1 cellular context compared by ENCODE assay signal in the genomic region with DNA sequence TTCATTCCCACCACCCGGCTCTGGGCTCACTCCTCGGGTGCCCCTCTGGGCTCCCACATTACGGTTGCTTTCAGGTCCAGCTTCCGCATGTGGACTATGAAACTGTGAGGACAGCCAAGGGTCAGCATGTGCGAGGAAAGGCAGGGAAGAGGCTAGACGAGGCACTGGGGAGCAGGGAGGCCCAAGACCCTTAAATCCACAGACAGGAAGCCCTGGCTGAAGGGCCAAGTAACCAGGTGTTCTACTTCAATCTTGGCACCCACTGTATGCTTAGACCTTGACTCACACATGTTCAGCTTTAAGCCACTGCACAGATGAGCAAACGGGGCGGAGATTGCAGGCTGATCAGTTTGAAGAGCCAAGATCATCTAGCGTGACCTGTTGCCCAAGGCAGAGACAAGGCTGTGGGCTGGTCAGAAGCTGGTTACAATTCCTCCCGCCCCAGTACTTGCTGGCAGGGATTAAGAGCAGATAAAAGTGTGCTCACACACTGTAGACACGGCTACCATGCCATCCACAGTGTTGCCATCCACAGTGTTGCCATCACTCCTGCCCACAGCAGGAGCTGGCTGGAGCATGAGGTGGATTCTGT.
TF ChIP-seq lines count a peak whose summit lies in the region.

A gene (plus strand): TSS at position 393 of the 592 bp plus-strand sequence. CDS start 184 bp downstream, at position 577.

TF ChIP-seq in HepG2, 621 proteins besides CTCF, POLR2A, EP300 and RAD21 (continued from another document):
- TF ChIP-seq, protein P1, sequence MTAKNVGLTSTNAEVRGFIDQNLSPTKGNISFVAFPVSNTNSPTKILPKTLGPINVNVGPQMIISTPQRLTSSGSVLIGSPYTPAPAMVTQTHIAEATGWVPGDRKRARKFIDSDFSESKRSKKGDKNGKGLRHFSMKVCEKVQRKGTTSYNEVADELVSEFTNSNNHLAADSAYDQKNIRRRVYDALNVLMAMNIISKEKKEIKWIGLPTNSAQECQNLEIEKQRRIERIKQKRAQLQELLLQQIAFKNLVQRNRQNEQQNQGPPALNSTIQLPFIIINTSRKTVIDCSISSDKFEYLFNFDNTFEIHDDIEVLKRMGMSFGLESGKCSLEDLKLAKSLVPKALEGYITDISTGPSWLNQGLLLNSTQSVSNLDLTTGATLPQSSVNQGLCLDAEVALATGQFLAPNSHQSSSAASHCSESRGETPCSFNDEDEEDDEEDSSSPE (CRISPR knock-in tag; IDR thresholded peaks at IDR 0.05) = peak; percentile 61; the same call in 1 of the 2 replicates
- TF ChIP-seq SIX4 (CRISPR knock-in tag; IDR thresholded peaks at IDR 0.05) = no peak
- TF ChIP-seq TAF1 (CRISPR knock-in tag; IDR thresholded peaks at IDR 0.05) = no peak
- peak; percentile 55; the same call in 1 of the 2 replicates for TF ChIP-seq ZNF605 (CRISPR knock-in tag; IDR thresholded peaks at IDR 0.05)
- peak; percentile 46; the same call in 1 of the 2 replicates for TF ChIP-seq GATAD2A (CRISPR knock-in tag; IDR thresholded peaks at IDR 0.05)
- peak; percentile 56; the same call in 1 of the 2 replicates for TF ChIP-seq NFKB2 (CRISPR knock-in tag; IDR thresholded peaks at IDR 0.05; ENCODE audit: borderline replicate concordance)
- TF ChIP-seq, protein P2, sequence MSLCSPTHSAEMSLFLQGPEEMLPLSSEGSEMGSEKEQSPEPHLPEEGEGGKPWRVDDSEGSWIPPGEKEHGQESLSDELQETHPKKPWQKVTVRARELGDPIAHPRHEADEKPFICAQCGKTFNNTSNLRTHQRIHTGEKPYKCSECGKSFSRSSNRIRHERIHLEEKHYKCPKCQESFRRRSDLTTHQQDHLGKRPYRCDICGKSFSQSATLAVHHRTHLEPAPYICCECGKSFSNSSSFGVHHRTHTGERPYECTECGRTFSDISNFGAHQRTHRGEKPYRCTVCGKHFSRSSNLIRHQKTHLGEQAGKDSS (CRISPR knock-in tag; IDR thresholded peaks at IDR 0.05; ENCODE audit: borderline replicate concordance, low read depth) = 0 out of 2 replicates have a peak, but pooled peaks have one; percentile 65
- TF ChIP-seq, protein P3, sequence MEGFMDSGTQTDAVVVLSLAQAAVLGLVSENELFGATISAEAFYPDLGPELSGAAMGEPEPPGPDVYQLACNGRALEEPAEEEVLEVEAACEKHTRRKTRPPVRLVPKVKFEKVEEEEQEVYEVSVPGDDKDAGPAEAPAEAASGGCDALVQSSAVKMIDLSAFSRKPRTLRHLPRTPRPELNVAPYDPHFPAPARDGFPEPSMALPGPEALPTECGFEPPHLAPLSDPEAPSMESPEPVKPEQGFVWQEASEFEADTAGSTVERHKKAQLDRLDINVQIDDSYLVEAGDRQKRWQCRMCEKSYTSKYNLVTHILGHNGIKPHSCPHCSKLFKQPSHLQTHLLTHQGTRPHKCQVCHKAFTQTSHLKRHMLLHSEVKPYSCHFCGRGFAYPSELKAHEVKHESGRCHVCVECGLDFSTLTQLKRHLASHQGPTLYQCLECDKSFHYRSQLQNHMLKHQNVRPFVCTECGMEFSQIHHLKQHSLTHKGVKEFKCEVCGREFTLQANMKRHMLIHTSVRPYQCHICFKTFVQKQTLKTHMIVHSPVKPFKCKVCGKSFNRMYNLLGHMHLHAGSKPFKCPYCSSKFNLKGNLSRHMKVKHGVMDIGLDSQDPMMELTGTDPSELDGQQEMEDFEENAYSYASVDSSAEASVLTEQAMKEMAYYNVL (CRISPR knock-in tag; IDR thresholded peaks at IDR 0.05; ENCODE audit: borderline replicate concordance) = 0 out of 2 replicates have a peak, but pooled peaks have one; percentile 42
- TF ChIP-seq ZNF17 (CRISPR knock-in tag; IDR thresholded peaks at IDR 0.05) = no peak
- TF ChIP-seq MYC (CRISPR knock-in tag; IDR thresholded peaks at IDR 0.05; ENCODE audit: borderline replicate concordance) = no peak; the same call in 1 of the 2 replicates
- TF ChIP-seq ZKSCAN1 (IDR thresholded peaks at IDR 0.05; ENCODE audit: low read length) = no peak
- TF ChIP-seq RORA (CRISPR knock-in tag; IDR thresholded peaks at IDR 0.05) = no peak
- TF ChIP-seq MEF2D (CRISPR knock-in tag; IDR thresholded peaks at IDR 0.05) = no peak
- TF ChIP-seq, protein P4, sequence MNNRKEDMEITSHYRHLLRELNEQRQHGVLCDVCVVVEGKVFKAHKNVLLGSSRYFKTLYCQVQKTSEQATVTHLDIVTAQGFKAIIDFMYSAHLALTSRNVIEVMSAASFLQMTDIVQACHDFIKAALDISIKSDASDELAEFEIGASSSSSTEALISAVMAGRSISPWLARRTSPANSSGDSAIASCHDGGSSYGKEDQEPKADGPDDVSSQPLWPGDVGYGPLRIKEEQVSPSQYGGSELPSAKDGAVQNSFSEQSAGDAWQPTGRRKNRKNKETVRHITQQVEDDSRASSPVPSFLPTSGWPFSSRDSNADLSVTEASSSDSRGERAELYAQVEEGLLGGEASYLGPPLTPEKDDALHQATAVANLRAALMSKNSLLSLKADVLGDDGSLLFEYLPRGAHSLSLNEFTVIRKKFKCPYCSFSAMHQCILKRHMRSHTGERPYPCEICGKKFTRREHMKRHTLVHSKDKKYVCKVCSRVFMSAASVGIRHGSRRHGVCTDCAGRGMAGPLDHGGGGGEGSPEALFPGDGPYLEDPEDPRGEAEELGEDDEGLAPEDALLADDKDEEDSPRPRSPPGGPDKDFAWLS (CRISPR knock-in tag; IDR thresholded peaks at IDR 0.05; ENCODE audit: borderline replicate concordance) = no peak
- TF ChIP-seq ZNF430 (CRISPR knock-in tag; IDR thresholded peaks at IDR 0.05) = peak; percentile 56; the same call in 1 of the 2 replicates
- TF ChIP-seq, protein P5, sequence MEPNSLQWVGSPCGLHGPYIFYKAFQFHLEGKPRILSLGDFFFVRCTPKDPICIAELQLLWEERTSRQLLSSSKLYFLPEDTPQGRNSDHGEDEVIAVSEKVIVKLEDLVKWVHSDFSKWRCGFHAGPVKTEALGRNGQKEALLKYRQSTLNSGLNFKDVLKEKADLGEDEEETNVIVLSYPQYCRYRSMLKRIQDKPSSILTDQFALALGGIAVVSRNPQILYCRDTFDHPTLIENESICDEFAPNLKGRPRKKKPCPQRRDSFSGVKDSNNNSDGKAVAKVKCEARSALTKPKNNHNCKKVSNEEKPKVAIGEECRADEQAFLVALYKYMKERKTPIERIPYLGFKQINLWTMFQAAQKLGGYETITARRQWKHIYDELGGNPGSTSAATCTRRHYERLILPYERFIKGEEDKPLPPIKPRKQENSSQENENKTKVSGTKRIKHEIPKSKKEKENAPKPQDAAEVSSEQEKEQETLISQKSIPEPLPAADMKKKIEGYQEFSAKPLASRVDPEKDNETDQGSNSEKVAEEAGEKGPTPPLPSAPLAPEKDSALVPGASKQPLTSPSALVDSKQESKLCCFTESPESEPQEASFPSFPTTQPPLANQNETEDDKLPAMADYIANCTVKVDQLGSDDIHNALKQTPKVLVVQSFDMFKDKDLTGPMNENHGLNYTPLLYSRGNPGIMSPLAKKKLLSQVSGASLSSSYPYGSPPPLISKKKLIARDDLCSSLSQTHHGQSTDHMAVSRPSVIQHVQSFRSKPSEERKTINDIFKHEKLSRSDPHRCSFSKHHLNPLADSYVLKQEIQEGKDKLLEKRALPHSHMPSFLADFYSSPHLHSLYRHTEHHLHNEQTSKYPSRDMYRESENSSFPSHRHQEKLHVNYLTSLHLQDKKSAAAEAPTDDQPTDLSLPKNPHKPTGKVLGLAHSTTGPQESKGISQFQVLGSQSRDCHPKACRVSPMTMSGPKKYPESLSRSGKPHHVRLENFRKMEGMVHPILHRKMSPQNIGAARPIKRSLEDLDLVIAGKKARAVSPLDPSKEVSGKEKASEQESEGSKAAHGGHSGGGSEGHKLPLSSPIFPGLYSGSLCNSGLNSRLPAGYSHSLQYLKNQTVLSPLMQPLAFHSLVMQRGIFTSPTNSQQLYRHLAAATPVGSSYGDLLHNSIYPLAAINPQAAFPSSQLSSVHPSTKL (CRISPR knock-in tag; IDR thresholded peaks at IDR 0.05) = peak; percentile 60
- TF ChIP-seq, protein P6, sequence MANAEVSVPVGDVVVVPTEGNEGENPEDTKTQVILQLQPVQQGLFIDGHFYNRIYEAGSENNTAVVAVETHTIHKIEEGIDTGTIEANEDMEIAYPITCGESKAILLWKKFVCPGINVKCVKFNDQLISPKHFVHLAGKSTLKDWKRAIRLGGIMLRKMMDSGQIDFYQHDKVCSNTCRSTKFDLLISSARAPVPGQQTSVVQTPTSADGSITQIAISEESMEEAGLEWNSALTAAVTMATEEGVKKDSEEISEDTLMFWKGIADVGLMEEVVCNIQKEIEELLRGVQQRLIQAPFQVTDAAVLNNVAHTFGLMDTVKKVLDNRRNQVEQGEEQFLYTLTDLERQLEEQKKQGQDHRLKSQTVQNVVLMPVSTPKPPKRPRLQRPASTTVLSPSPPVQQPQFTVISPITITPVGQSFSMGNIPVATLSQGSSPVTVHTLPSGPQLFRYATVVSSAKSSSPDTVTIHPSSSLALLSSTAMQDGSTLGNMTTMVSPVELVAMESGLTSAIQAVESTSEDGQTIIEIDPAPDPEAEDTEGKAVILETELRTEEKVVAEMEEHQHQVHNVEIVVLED (CRISPR knock-in tag; IDR thresholded peaks at IDR 0.05; ENCODE audit: borderline replicate concordance) = 0 out of 2 replicates have a peak, but pooled peaks have one; percentile 19
- TF ChIP-seq, protein P7, sequence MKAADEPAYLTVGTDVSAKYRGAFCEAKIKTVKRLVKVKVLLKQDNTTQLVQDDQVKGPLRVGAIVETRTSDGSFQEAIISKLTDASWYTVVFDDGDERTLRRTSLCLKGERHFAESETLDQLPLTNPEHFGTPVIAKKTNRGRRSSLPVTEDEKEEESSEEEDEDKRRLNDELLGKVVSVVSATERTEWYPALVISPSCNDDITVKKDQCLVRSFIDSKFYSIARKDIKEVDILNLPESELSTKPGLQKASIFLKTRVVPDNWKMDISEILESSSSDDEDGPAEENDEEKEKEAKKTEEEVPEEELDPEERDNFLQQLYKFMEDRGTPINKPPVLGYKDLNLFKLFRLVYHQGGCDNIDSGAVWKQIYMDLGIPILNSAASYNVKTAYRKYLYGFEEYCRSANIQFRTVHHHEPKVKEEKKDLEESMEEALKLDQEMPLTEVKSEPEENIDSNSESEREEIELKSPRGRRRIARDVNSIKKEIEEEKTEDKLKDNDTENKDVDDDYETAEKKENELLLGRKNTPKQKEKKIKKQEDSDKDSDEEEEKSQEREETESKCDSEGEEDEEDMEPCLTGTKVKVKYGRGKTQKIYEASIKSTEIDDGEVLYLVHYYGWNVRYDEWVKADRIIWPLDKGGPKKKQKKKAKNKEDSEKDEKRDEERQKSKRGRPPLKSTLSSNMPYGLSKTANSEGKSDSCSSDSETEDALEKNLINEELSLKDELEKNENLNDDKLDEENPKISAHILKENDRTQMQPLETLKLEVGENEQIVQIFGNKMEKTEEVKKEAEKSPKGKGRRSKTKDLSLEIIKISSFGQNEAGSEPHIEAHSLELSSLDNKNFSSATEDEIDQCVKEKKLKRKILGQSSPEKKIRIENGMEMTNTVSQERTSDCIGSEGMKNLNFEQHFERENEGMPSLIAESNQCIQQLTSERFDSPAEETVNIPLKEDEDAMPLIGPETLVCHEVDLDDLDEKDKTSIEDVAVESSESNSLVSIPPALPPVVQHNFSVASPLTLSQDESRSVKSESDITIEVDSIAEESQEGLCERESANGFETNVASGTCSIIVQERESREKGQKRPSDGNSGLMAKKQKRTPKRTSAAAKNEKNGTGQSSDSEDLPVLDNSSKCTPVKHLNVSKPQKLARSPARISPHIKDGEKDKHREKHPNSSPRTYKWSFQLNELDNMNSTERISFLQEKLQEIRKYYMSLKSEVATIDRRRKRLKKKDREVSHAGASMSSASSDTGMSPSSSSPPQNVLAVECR (CRISPR knock-in tag; IDR thresholded peaks at IDR 0.05; ENCODE audit: borderline replicate concordance) = peak; percentile 43; the same call in 1 of the 2 replicates
- TF ChIP-seq ATF7-NPFF (CRISPR knock-in tag; IDR thresholded peaks at IDR 0.05; ENCODE audit: low read depth) = no peak
- no peak; the same call in 1 of the 2 replicates for TF ChIP-seq HDAC1 (CRISPR knock-in tag; IDR thresholded peaks at IDR 0.05)
- TF ChIP-seq SATB2 (CRISPR knock-in tag; IDR thresholded peaks at IDR 0.05) = 0 out of 2 replicates have a peak, but pooled peaks have one; percentile 25
- 0 out of 2 replicates have a peak, but pooled peaks have one; percentile 9 for TF ChIP-seq CENPT (CRISPR knock-in tag; IDR thresholded peaks at IDR 0.05; ENCODE audit: low read depth)
- TF ChIP-seq SALL1 (CRISPR knock-in tag; IDR thresholded peaks at IDR 0.05) = peak; percentile 47
- peak; percentile 46; the same call in 1 of the 2 replicates for TF ChIP-seq HOXA3 (CRISPR knock-in tag; IDR thresholded peaks at IDR 0.05)
- TF ChIP-seq SOX5 (CRISPR knock-in tag; IDR thresholded peaks at IDR 0.05; ENCODE audit: borderline replicate concordance) = 0 out of 2 replicates have a peak, but pooled peaks have one; percentile 10
- TF ChIP-seq, protein P8, sequence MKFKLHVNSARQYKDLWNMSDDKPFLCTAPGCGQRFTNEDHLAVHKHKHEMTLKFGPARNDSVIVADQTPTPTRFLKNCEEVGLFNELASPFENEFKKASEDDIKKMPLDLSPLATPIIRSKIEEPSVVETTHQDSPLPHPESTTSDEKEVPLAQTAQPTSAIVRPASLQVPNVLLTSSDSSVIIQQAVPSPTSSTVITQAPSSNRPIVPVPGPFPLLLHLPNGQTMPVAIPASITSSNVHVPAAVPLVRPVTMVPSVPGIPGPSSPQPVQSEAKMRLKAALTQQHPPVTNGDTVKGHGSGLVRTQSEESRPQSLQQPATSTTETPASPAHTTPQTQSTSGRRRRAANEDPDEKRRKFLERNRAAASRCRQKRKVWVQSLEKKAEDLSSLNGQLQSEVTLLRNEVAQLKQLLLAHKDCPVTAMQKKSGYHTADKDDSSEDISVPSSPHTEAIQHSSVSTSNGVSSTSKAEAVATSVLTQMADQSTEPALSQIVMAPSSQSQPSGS (CRISPR knock-in tag; IDR thresholded peaks at IDR 0.05) = no peak
- TF ChIP-seq ZNF780A (CRISPR knock-in tag; IDR thresholded peaks at IDR 0.05) = no peak
- no peak for TF ChIP-seq NPAS2 (CRISPR knock-in tag; IDR thresholded peaks at IDR 0.05; ENCODE audit: borderline replicate concordance)
